22 cellular contexts compared by ENCODE assay signal in the genomic region with DNA sequence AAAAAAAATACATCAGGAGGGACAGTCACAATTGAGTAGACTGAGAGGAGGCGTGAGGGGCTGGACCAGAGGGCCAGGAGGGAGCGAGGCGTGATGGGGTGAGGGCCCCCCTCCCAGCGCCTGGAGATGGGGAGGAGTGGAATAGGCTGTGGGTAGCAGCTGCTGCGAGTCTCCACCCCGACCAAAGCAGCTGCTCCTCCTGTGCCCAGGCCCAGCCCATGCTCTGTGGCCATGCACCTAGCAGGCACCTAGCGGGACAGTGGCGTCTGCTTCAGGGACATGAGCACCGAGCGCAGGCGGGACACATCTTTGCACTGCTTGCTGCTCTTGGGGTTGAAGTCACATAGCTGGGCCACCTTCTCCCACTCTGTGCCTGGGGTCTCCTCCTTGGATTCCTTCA. TPM values are rescaled to one million over a fixed set of nuclear protein-coding genes. Genes with fewer than 3 reads are reported as not detected.
A peak's percentile ranks its signal among the peaks of the same experiment; 100 is the strongest.
DNase-seq lines count a peak whose midpoint lies in the region; ATAC-seq, FAIRE-seq and TF ChIP-seq lines count a peak whose summit lies in the region.
"Had no signal": no experiment of that assay in that cellular context is flagged by ENCODE, and none has a peak within 500 bp of the region (broad histone marks: within the 10 kb centered on the region; RNA-seq: fewer than 3 reads in every experiment).

No MANE protein-coding gene starts in this region.

- peaks cover 24% of the 10 kb centered on the region for H3K79me2 ChIP-seq in GM12878 (ENCODE audit: control insufficient read depth, insufficient read depth, low read length)

- RAD21 ChIA-PET in GM12878 (lab: Charles Lee; ENCODE audit: unreplicated experiment) = no interaction called here

- WGBS in GM12878 (ENCODE audit: insufficient coverage, insufficient replicate concordance, low lambda C conversion rate, missing lambda C conversion rate) = 94% methylated on average over 11 of the region's 11 CpGs

- CTCF ChIA-PET in GM12878 (lab: Yijun Ruan, JAX) = interaction anchor here (1.1 to 1.4 kb wide), 2 partner anchors 24 to 55 kb away, joined by 3 read pairs; no protein-coding TSS in a partner anchor

- H3K36me3 Mint-ChIP-seq in activated T-cell treated with anti-CD3 and anti-CD28 coated beads, Interleukin-2, amount 50 U/mL, for 72 hours (ENCODE audit: insufficient read depth in 2 of 2) = peaks cover 7 to 9% of the 10 kb centered on the region in 2 donors
- peaks cover 31 to 63% of the 10 kb centered on the region in 2 donors for H3K36me3 Mint-ChIP-seq in CD14-positive monocyte

- 0 out of 2 replicates have a peak, but pooled peaks cover 5% of the 10 kb centered on the region for H3K4me1 ChIP-seq in GM12878 (ENCODE audit: control insufficient read depth, insufficient read depth, low read length)

- no peaks in the 10 kb centered on the region for H3K9me3 Mint-ChIP-seq in activated T-cell treated with anti-CD3 and anti-CD28 coated beads, Interleukin-2, amount 50 U/mL, for 72 hours
- no peaks in the 10 kb centered on the region for H3K9me3 Mint-ChIP-seq in CD14-positive monocyte

- TF ChIP-seq EP300 in GM12878 (IDR thresholded peaks at IDR 0.05; ENCODE audit: borderline replicate concordance in 1 of 2, control insufficient read depth in 1 of 2, low read depth in 2 of 2, low read length in 2 of 2) = no peak

- SMC1A ChIA-PET in GM12878 (lab: Charles Lee; ENCODE audit: uncharacterized antibody, unreplicated experiment) = interaction anchor here (1.4 kb wide), 1 partner anchor 40 kb away, joined by 3 read pairs; no protein-coding TSS in a partner anchor

- DNase-seq in activated T-cell treated with anti-CD3 and anti-CD28 coated beads, Interleukin-2, amount 50 U/mL, for 72 hours = no peak
- DNase-seq in activated T-cell treated with anti-CD3 and anti-CD28 coated beads for 4 hours = no peak
- no peak for DNase-seq in CD14-positive monocyte (ENCODE audit: low spot score)
- DNase-seq in GM12878 (ENCODE audit: low read depth, low spot score) = no peak
- peak; percentile 67 for DNase-seq in posterior vena cava (ENCODE audit: low spot score)
- DNase-seq in NK-92 treated with Interleukin-12 subunit alpha and Interleukin-12 subunit beta, amount 100 ng/mL, for 24 hours (lab: John Stamatoyannopoulos, UW) = no peak
- no peak for DNase-seq in activated CD4-positive, alpha-beta T cell treated with anti-CD3 and anti-CD28 coated beads, Interleukin-2, amount 50 U/mL, for 1 hour
- DNase-seq: 8988T, GM23248, MG63, NCI-H1048, NCI-H1417 treated with DMSO at 0.1 percent for 48 hours, NCI-H187, NCI-H2107, NCI-H446 treated with DMSO at 0.1 percent for 48 hours, NCI-H526 treated with DMSO at 0.1 percent for 48 hours, SHP77 had no signal

- no peaks in the 10 kb centered on the region for H3K9me3 ChIP-seq in GM12878 (replicated peaks; ENCODE audit: control insufficient read depth, insufficient read depth, low read length)
- H3K9me3 ChIP-seq: HAP-1, MG63 had no signal

- in situ Hi-C loops in GM12878 (cut with MboI) = no loop called here

- no peak for ATAC-seq in activated T-cell treated with anti-CD3 and anti-CD28 coated beads, Interleukin-2, amount 50 U/mL, for 72 hours (replicated peaks in 1 of 2)
- ATAC-seq in GM12878 = no peak
- ATAC-seq in HG02870 (IDR thresholded peaks at IDR 0.05; ENCODE audit: unreplicated experiment) = no peak

- no peak overlapping the region for H3K27ac ChIP-seq in GM12878 (ENCODE audit: control insufficient read depth, insufficient read depth)
- H3K27ac ChIP-seq: C4-2B, GM23248 had no signal

- intact Hi-C loops in CD14-positive monocyte (cut with micrococcal nuclease) (no loop called here), GM12878 (cut with micrococcal nuclease; ENCODE audit: unreplicated experiment) (no loop called here), posterior vena cava (cut with DNase I) (no loop called here)

- peaks cover 3% of the 10 kb centered on the region in 2 experiments; a peak in 2 of 4 replicates for H3K36me3 ChIP-seq in GM12878 (ENCODE audit: control insufficient read depth in 2 of 2, insufficient read depth in 2 of 2, low read length in 1 of 2)

- H3K27ac Mint-ChIP-seq in activated T-cell treated with anti-CD3 and anti-CD28 coated beads, Interleukin-2, amount 50 U/mL, for 72 hours = peak overlapping the region; percentile 68
- peak overlapping the region in 4 of 7 donors; percentile 55 to 73 (median 66) for H3K27ac Mint-ChIP-seq in CD14-positive monocyte

- H3K4me3 ChIP-seq in GM12878 = no peak overlapping the region
- H3K4me3 ChIP-seq: GM23248, HAP-1, MG63 had no signal

- FAIRE-seq in GM12878 (lab: Jason Lieb, UNC) = no peak
- FAIRE-seq: G401.6, GM18507 had no signal

- no peak for TF ChIP-seq RAD21 in GM12878 (IDR thresholded peaks at IDR 0.05; ENCODE audit: insufficient read depth, low read depth, low read length)

- peak; percentile 27; the same call in 1 of the 2 replicates for TF ChIP-seq POLR2A in GM12878 (IDR thresholded peaks at IDR 0.05; ENCODE audit: low read depth, low read length)

- TF ChIP-seq CTCF in CD14-positive monocyte (IDR thresholded peaks at IDR 0.05) (no peak), GM12878 (IDR thresholded peaks at IDR 0.05 in 2 of 3, conservative IDR thresholded peaks at IDR 0.05 in 1 of 3; ENCODE audit: control insufficient read depth in 2 of 3, extremely low read depth in 1 of 3, insufficient read depth in 1 of 3, low read depth in 3 of 3, low read length in 3 of 3) (no peak)

- no peaks in the 10 kb centered on the region for H4K20me1 ChIP-seq in GM12878 (ENCODE audit: control insufficient read depth, insufficient read depth)

- no TSS peak for BruUV-seq in GM12878 (replicated peaks; lab: Mats Ljungman, UMichigan)

- peaks cover 10% of the 10 kb centered on the region for H3K4me1 Mint-ChIP-seq in activated T-cell treated with anti-CD3 and anti-CD28 coated beads, Interleukin-2, amount 50 U/mL, for 72 hours (ENCODE audit: low read depth)
- peaks cover 30% of the 10 kb centered on the region for H3K4me1 Mint-ChIP-seq in CD14-positive monocyte

- H3K4me3 Mint-ChIP-seq in activated T-cell treated with anti-CD3 and anti-CD28 coated beads, Interleukin-2, amount 50 U/mL, for 72 hours = no peak overlapping the region
- no peak overlapping the region for H3K4me3 Mint-ChIP-seq in CD14-positive monocyte

- POLR2A ChIA-PET in GM12878 (lab: Charles Lee) = no interaction called here

- H2AFZ ChIP-seq in GM12878 (ENCODE audit: control insufficient read depth, low read depth, low read length) = no peak overlapping the region
- H2AFZ ChIP-seq: GM23248 had no signal

- H3K9ac ChIP-seq in GM12878 (ENCODE audit: control insufficient read depth, insufficient read depth, low read length) = no peak overlapping the region
- H3K9ac ChIP-seq: GM23248 had no signal

- H3K27me3 Mint-ChIP-seq in activated T-cell treated with anti-CD3 and anti-CD28 coated beads, Interleukin-2, amount 50 U/mL, for 72 hours (ENCODE audit: low read depth) = no peaks in the 10 kb centered on the region
- H3K27me3 Mint-ChIP-seq in CD14-positive monocyte (ENCODE audit: low read depth in 3 of 3) = peaks cover 0 to 4% (median 1%) of the 10 kb centered on the region in 3 donors

- H3K27me3 ChIP-seq in GM12878 (replicated peaks in 1 of 2; ENCODE audit: control insufficient read depth in 2 of 2, insufficient read depth in 2 of 2, low read length in 1 of 2) = no peaks in the 10 kb centered on the region
- H3K27me3 ChIP-seq: MG63 had no signal

- H3K4me2 ChIP-seq in GM12878 (ENCODE audit: control insufficient read depth, insufficient read depth) = no peak overlapping the region

RNA-seq across cellular contexts. Expression of a gene that starts 4.0 kb away (rescaled TPM):
- 100 to 1,000 TPM; 109 to 135 TPM for total RNA-seq in activated T-cell treated with anti-CD3 and anti-CD28 coated beads, Interleukin-2, amount 50 U/mL, for 72 hours
- polyA plus RNA-seq in CD14-positive monocyte = 100 to 1,000 TPM; 260 to 298 TPM
- 16.4 and 16.5 TPM in 2 replicates for total RNA-seq in GM12878 (2013; cell fraction: nucleolus; rRNA removed)
- 314 and 348 TPM in 2 replicates for total RNA-seq in GM12878 (2014; rRNA removed)
- total RNA-seq in GM12878 (2014; rRNA removed; fragmentation: Illumina TruSeq; extraction: Trizol) = 153 and 159 TPM in 2 replicates
- total RNA-seq in GM12878 (2021) = 160 and 170 TPM in 2 replicates
- 108 TPM for polyA plus RNA-seq in GM12878 (2011; ENCODE audit: low read depth)
- 113 and 155 TPM in 2 replicates for polyA plus RNA-seq in GM12878 (2011; rRNA removed)
- 357 and 366 TPM in 2 replicates for polyA plus RNA-seq in GM12878 (2011; cell fraction: cytosol; rRNA removed)
- 108 and 121 TPM in 2 replicates for polyA plus RNA-seq in GM12878 (2011; cell fraction: nucleus; rRNA removed)
- 230 and 260 TPM in 2 replicates for polyA plus RNA-seq in GM12878 (2012)
- polyA plus RNA-seq in GM12878 (2014; fragmentation: Illumina TruSeq; extraction: Trizol) = 61.4 and 152 TPM in 2 replicates
- polyA plus RNA-seq in GM12878 (2014; fragmentation: Nextera tagmentation; extraction: Ambion mirVana) = 100 to 1,000 TPM; 196 to 327 TPM
- polyA plus RNA-seq in GM12878 (2014; rRNA removed) = 343 and 345 TPM in 2 replicates
- 100 to 1,000 TPM; 191 to 218 TPM for polyA plus RNA-seq in GM12878 (2016; fragmentation: Nextera tagmentation; extraction: Ambion mirVana)
- 56.8 and 166 TPM in 2 replicates for polyA minus RNA-seq in GM12878 (2011; rRNA and poly(A)+ RNA removed)
- polyA minus RNA-seq in GM12878 (2011; cell fraction: cytosol; rRNA and poly(A)+ RNA removed) = 76.2 and 82.9 TPM in 2 replicates
- 26.5 and 33.9 TPM in 2 replicates for polyA minus RNA-seq in GM12878 (2011; cell fraction: nucleus; rRNA and poly(A)+ RNA removed)
- total RNA-seq in posterior vena cava = 10 to 100 TPM; 66.9 to 90.4 TPM

RNA-seq across cellular contexts. Expression of a gene that starts 4.1 kb away (rescaled TPM):
- 10 to 100 TPM; 41.8 to 42.3 TPM for total RNA-seq in activated T-cell treated with anti-CD3 and anti-CD28 coated beads, Interleukin-2, amount 50 U/mL, for 72 hours
- polyA plus RNA-seq in CD14-positive monocyte (10 to 100 TPM; 17.2 to 23.4 TPM), GM12878 (2011; rRNA removed) (68.8 and 93.8 TPM in 2 replicates), GM12878 (2014; fragmentation: Illumina TruSeq; extraction: Trizol) (61.5 and 105 TPM in 2 replicates), GM12878 (2014; fragmentation: Nextera tagmentation; extraction: Ambion mirVana) (100 to 1,000 TPM; 177 to 196 TPM), GM12878 (2014; rRNA removed) (122 and 128 TPM in 2 replicates), GM12878 (2016; fragmentation: Nextera tagmentation; extraction: Ambion mirVana) (100 to 1,000 TPM; 231 to 276 TPM)
- 65.7 and 66.1 TPM in 2 replicates for total RNA-seq in GM12878 (2013; cell fraction: nucleolus; rRNA removed)
- total RNA-seq in GM12878 (2014; rRNA removed) (50.3 and 52.3 TPM in 2 replicates), GM12878 (2014; rRNA removed; fragmentation: Illumina TruSeq; extraction: Trizol) (84.2 and 98.1 TPM in 2 replicates), GM12878 (2021) (89.2 and 90.8 TPM in 2 replicates), posterior vena cava (10 to 100 TPM; 17.5 to 18.1 TPM)
- 50.5 TPM for polyA plus RNA-seq in GM12878 (2011; ENCODE audit: low read depth)
- polyA plus RNA-seq in GM12878 (2011; cell fraction: cytosol; rRNA removed) = 87.9 and 103 TPM in 2 replicates
- 86.0 and 103 TPM in 2 replicates for polyA plus RNA-seq in GM12878 (2011; cell fraction: nucleus; rRNA removed)
- polyA plus RNA-seq in GM12878 (2012) = 49.5 and 61.0 TPM in 2 replicates
- polyA minus RNA-seq in GM12878 (2011; rRNA and poly(A)+ RNA removed) = 33.9 and 41.8 TPM in 2 replicates
- 20.8 and 23.2 TPM in 2 replicates for polyA minus RNA-seq in GM12878 (2011; cell fraction: cytosol; rRNA and poly(A)+ RNA removed)
- 48.2 and 102 TPM in 2 replicates for polyA minus RNA-seq in GM12878 (2011; cell fraction: nucleus; rRNA and poly(A)+ RNA removed)

RNA-seq across cellular contexts. Expression of a gene that starts 23.8 kb away (rescaled TPM):
- total RNA-seq in activated T-cell treated with anti-CD3 and anti-CD28 coated beads, Interleukin-2, amount 50 U/mL, for 72 hours = 10 to 100 TPM; 38.1 to 41.9 TPM
- polyA plus RNA-seq in CD14-positive monocyte (10 to 100 TPM; 75.2 to 87.6 TPM), GM12878 (2011; rRNA removed) (19.0 and 28.7 TPM in 2 replicates), GM12878 (2014; fragmentation: Illumina TruSeq; extraction: Trizol) (4.5 and 18.4 TPM in 2 replicates), GM12878 (2014; fragmentation: Nextera tagmentation; extraction: Ambion mirVana) (1 to 10 TPM; 1.6 to 4.4 TPM), GM12878 (2014; rRNA removed) (51.5 and 52.7 TPM in 2 replicates), GM12878 (2016; fragmentation: Nextera tagmentation; extraction: Ambion mirVana) (10 to 100 TPM; 45.1 to 50.2 TPM)
- total RNA-seq in GM12878 (2013; cell fraction: nucleolus; rRNA removed) = 8.3 and 9.2 TPM in 2 replicates
- total RNA-seq in GM12878 (2014; rRNA removed) (48.0 and 52.8 TPM in 2 replicates), GM12878 (2014; rRNA removed; fragmentation: Illumina TruSeq; extraction: Trizol) (21.1 and 22.4 TPM in 2 replicates), GM12878 (2021) (46.5 and 51.0 TPM in 2 replicates), posterior vena cava (100 to 1,000 TPM; 147 to 179 TPM)
- 11.4 TPM for polyA plus RNA-seq in GM12878 (2011; ENCODE audit: low read depth)
- polyA plus RNA-seq in GM12878 (2011; cell fraction: cytosol; rRNA removed) = 34.6 and 53.1 TPM in 2 replicates
- 37.9 and 40.0 TPM in 2 replicates for polyA plus RNA-seq in GM12878 (2011; cell fraction: nucleus; rRNA removed)
- polyA plus RNA-seq in GM12878 (2012) = 20.3 and 25.4 TPM in 2 replicates
- 11.5 and 20.6 TPM in 2 replicates for polyA minus RNA-seq in GM12878 (2011; rRNA and poly(A)+ RNA removed)
- polyA minus RNA-seq in GM12878 (2011; cell fraction: cytosol; rRNA and poly(A)+ RNA removed) = 12.3 and 13.3 TPM in 2 replicates
- 4.8 and 10.5 TPM in 2 replicates for polyA minus RNA-seq in GM12878 (2011; cell fraction: nucleus; rRNA and poly(A)+ RNA removed)

RNA-seq across cellular contexts. Expression of a gene that starts 27.2 kb away (rescaled TPM):
- 10 to 100 TPM in 1 of 2 donors, 1 to 10 TPM in 1; 7.5 to 14.0 TPM for total RNA-seq in activated T-cell treated with anti-CD3 and anti-CD28 coated beads, Interleukin-2, amount 50 U/mL, for 72 hours
- polyA plus RNA-seq in CD14-positive monocyte (under 1 TPM in 1 of 2 donors, not detected in 1; 0.04 TPM), GM12878 (2011; rRNA removed) (3.2 and 4.0 TPM in 2 replicates), GM12878 (2014; fragmentation: Illumina TruSeq; extraction: Trizol) (3.0 and 3.8 TPM in 2 replicates), GM12878 (2014; fragmentation: Nextera tagmentation; extraction: Ambion mirVana) (under 1 TPM; 0.44 to 0.69 TPM), GM12878 (2014; rRNA removed) (4.6 and 5.4 TPM in 2 replicates), GM12878 (2016; fragmentation: Nextera tagmentation; extraction: Ambion mirVana) (1 to 10 TPM; 1.0 to 1.3 TPM)
- 32.8 and 65.0 TPM in 2 replicates for total RNA-seq in GM12878 (2013; cell fraction: nucleolus; rRNA removed)
- total RNA-seq in GM12878 (2014; rRNA removed) (3.4 and 3.6 TPM in 2 replicates), GM12878 (2014; rRNA removed; fragmentation: Illumina TruSeq; extraction: Trizol) (1.7 and 1.8 TPM in 2 replicates), GM12878 (2021) (6.4 and 7.2 TPM in 2 replicates), posterior vena cava (10 to 100 TPM; 12.4 to 15.2 TPM)
- polyA plus RNA-seq in GM12878 (2011; ENCODE audit: low read depth) = 7.5 TPM
- polyA plus RNA-seq in GM12878 (2011; cell fraction: cytosol; rRNA removed) = 2.3 and 3.0 TPM in 2 replicates
- polyA plus RNA-seq in GM12878 (2011; cell fraction: nucleus; rRNA removed) = 6.8 and 7.8 TPM in 2 replicates
- polyA plus RNA-seq in GM12878 (2012) = 3.7 and 6.9 TPM in 2 replicates
- 3.6 and 4.6 TPM in 2 replicates for polyA minus RNA-seq in GM12878 (2011; rRNA and poly(A)+ RNA removed)
- polyA minus RNA-seq in GM12878 (2011; cell fraction: cytosol; rRNA and poly(A)+ RNA removed) = 1.1 and 2.1 TPM in 2 replicates
- polyA minus RNA-seq in GM12878 (2011; cell fraction: nucleus; rRNA and poly(A)+ RNA removed) = 2.9 and 3.2 TPM in 2 replicates

RNA-seq across cellular contexts. Expression of a gene that starts 31.0 kb away (rescaled TPM):
- 10 to 100 TPM; 56.7 to 59.0 TPM for total RNA-seq in activated T-cell treated with anti-CD3 and anti-CD28 coated beads, Interleukin-2, amount 50 U/mL, for 72 hours
- 10 to 100 TPM; 32.3 to 32.5 TPM for polyA plus RNA-seq in CD14-positive monocyte
- total RNA-seq in GM12878 (2013; cell fraction: nucleolus; rRNA removed) = 74.8 and 88.5 TPM in 2 replicates
- total RNA-seq in GM12878 (2014; rRNA removed) = 38.6 and 41.0 TPM in 2 replicates
- 26.3 and 27.9 TPM in 2 replicates for total RNA-seq in GM12878 (2014; rRNA removed; fragmentation: Illumina TruSeq; extraction: Trizol)
- total RNA-seq in GM12878 (2021) = 35.6 and 35.7 TPM in 2 replicates
- 23.0 TPM for polyA plus RNA-seq in GM12878 (2011; ENCODE audit: low read depth)
- polyA plus RNA-seq in GM12878 (2011; rRNA removed) = 42.1 and 58.2 TPM in 2 replicates
- 64.5 and 65.9 TPM in 2 replicates for polyA plus RNA-seq in GM12878 (2011; cell fraction: cytosol; rRNA removed)
- polyA plus RNA-seq in GM12878 (2011; cell fraction: nucleus; rRNA removed) = 43.9 and 48.9 TPM in 2 replicates
- polyA plus RNA-seq in GM12878 (2012) = 35.0 and 36.3 TPM in 2 replicates
- 45.5 and 47.1 TPM in 2 replicates for polyA plus RNA-seq in GM12878 (2014; fragmentation: Illumina TruSeq; extraction: Trizol)
- polyA plus RNA-seq in GM12878 (2014; fragmentation: Nextera tagmentation; extraction: Ambion mirVana) = 10 to 100 TPM; 14.9 to 16.3 TPM
- polyA plus RNA-seq in GM12878 (2014; rRNA removed) = 36.3 and 37.8 TPM in 2 replicates
- 10 to 100 TPM; 19.4 to 20.5 TPM for polyA plus RNA-seq in GM12878 (2016; fragmentation: Nextera tagmentation; extraction: Ambion mirVana)
- 56.7 and 67.2 TPM in 2 replicates for polyA minus RNA-seq in GM12878 (2011; rRNA and poly(A)+ RNA removed)
- polyA minus RNA-seq in GM12878 (2011; cell fraction: cytosol; rRNA and poly(A)+ RNA removed) = 16.2 and 20.9 TPM in 2 replicates
- 43.3 and 58.6 TPM in 2 replicates for polyA minus RNA-seq in GM12878 (2011; cell fraction: nucleus; rRNA and poly(A)+ RNA removed)
- total RNA-seq in posterior vena cava = 10 to 100 TPM; 80.9 to 90.2 TPM
